ENCODE assay signal across 10 cellular contexts in the genomic region with DNA sequence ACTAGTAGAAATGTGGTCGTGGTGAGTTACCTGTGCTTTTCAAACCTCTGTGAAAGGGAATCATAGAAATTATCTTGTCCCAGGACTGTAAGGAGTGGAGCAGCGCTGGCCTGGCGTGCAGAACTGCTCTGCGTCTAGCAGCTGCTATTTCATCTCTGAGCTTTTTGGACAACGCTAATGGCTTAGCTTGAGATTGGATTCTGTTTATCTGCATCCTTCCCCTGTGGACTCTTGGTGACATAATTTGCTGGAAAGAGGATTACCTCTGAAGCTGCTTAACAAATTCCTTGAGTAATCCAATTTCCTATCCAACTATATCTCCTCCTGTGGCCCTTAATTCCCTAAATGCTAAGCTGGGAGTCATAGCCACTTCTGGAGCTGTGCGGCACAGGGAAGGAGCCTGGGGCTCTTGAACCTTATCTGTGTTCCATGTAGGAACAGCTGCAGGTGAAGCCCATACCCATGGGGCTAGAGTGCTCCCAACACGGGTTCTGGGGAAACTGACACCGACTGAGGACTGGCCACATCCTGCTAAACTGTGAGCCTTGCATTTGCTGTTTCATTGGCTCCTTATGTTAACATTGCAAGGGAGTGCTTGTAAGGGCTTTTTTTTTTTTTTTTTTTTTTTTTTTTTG. TPM values are rescaled to one million over a fixed set of nuclear protein-coding genes. Genes with fewer than 3 reads are reported as not detected.
"Had no signal": no experiment of that assay in that cellular context is flagged by ENCODE, and none has a peak within 500 bp of the region (broad histone marks: within the 10 kb centered on the region; RNA-seq: fewer than 3 reads in every experiment).

No MANE protein-coding gene starts in this region.

- H3K9me3 ChIP-seq: pancreas had no signal

- H3K4me3 ChIP-seq: pancreas, skin epidermis had no signal

- DNase-seq: activated CD4-positive, alpha-beta T cell treated with anti-CD3 and anti-CD28 coated beads, Interleukin-2, amount 10 ng/mL, durations not matched to agents 24 days and 14 days; activated naive CD4-positive, alpha-beta T cell treated with anti-CD3 and anti-CD28 coated beads, Interleukin-2, amount 10 ng/mL, durations not matched to agents 7 days and 5 days; effector memory CD4-positive, alpha-beta T cell; immature natural killer cell; mammary epithelial cell; pancreas had no signal

- H3K27me3 ChIP-seq: pancreas had no signal

- H3K4me1 ChIP-seq: pancreas had no signal

- H3K27ac ChIP-seq: pancreas, skin epidermis had no signal

- FAIRE-seq: pancreas had no signal

- ATAC-seq: WTC11 had no signal

RNA-seq across cellular contexts. Expression of gene IL6R, which starts 43.2 kb away (rescaled TPM):
- polyA plus RNA-seq: neural cell had no signal

RNA-seq across cellular contexts. Expression of gene TDRD10, which starts 53.6 kb away (rescaled TPM):
- total RNA-seq: activated CD4-positive, alpha-beta T cell treated with anti-CD3 and anti-CD28 coated beads, Interleukin-2, amount 10 ng/mL, durations not matched to agents 24 days and 14 days; activated T-helper 2 cell treated with anti-CD3 and anti-CD28 coated beads, Interferon-gamma antibody, Interleukin-2, Interleukin-4, amounts not matched to agents 10 μg/mL and 5 μg/mL and 100 μg/mL, durations not matched to agents 14 hours and 24 hours and 36 hours had no signal
- polyA plus RNA-seq: immature natural killer cell, mammary epithelial cell, neural cell had no signal

RNA-seq across cellular contexts. Expression of gene SHE, which starts 53.8 kb away (rescaled TPM):
- total RNA-seq: activated CD4-positive, alpha-beta T cell treated with anti-CD3 and anti-CD28 coated beads, Interleukin-2, amount 10 ng/mL, durations not matched to agents 24 days and 14 days had no signal
- polyA plus RNA-seq: mammary epithelial cell had no signal
